Comparison of ENCODE assay signal across 13 cellular contexts in the genomic region with DNA sequence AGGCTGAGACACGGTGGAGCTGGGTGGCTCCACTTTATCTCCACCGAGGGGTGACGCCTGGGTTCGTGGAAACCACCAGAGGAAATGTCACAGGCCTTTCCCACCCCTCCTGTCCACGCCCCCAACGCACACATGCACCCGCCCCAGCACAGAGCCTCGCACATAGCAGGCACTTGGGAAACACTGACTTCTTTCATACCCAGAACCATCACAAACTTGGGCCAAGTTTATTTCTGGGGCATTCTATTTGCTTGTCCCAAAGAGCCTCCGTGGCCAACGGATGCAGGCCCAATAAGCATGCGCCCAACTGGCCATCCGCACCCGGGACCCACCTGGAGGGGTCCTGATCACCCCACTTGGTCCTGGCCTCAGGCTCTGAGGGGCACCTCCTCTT. TPM values are rescaled to one million over a fixed set of nuclear protein-coding genes. Genes with fewer than 3 reads are reported as not detected.
DNase-seq lines count a peak whose midpoint lies in the region; ATAC-seq and TF ChIP-seq lines count a peak whose summit lies in the region.
"Had no signal": no experiment of that assay in that cellular context is flagged by ENCODE, and none has a peak within 500 bp of the region (broad histone marks: within the 10 kb centered on the region; RNA-seq: fewer than 3 reads in every experiment).

No MANE protein-coding gene starts in this region.

- H3K27me3 ChIP-seq in Peyer's patch (no peaks in the 10 kb centered on the region), mucosa of stomach (ENCODE audit: control insufficient read depth, insufficient read depth, low read length) (no peaks in the 10 kb centered on the region), tibial nerve (no peaks in the 10 kb centered on the region), MM.1S (replicated peaks; ENCODE audit: insufficient read depth, low read length) (peaks cover 16% of the 10 kb centered on the region)

- no peak for ATAC-seq in esophagus mucosa
- ATAC-seq: mucosa of descending colon had no signal

- no peak for DNase-seq in Peyer's patch
- DNase-seq in epidermal melanocyte (ENCODE audit: insufficient read length, low spot score) = peak; percentile 76
- DNase-seq in tibial nerve (ENCODE audit: low spot score in 2 of 2) = no peak
- no peak for DNase-seq in MM.1S
- no peak for DNase-seq in activated CD4-positive, alpha-beta T cell treated with anti-CD3 and anti-CD28 coated beads for 4 hours
- DNase-seq in NK-92 treated with Interleukin-12 subunit alpha and Interleukin-12 subunit beta, amount 100 ng/mL, for 24 hours (lab: John Stamatoyannopoulos, UW) = no peak
- DNase-seq: EL, NCI-H446 treated with DMSO at 0.1 percent for 48 hours had no signal

- WGBS in tibial nerve, 2 donors = 19 to 35% methylated on average over 11 to 13 of the region's 13 CpGs

- H3K9ac ChIP-seq in mucosa of stomach (ENCODE audit: low read length) (peak overlapping the region; percentile 97), MM.1S (ENCODE audit: low read length) (no peak overlapping the region)

- TF ChIP-seq EP300 in tibial nerve (IDR thresholded peaks at IDR 0.05) = peak; percentile 63 to 80

- TF ChIP-seq CTCF in Peyer's patch (IDR thresholded peaks at IDR 0.05) (no peak), tibial nerve (IDR thresholded peaks at IDR 0.05) (no peak), MM.1S (IDR thresholded peaks at IDR 0.05; ENCODE audit: low read length) (no peak)

- no peaks in the 10 kb centered on the region for H3F3A ChIP-seq in MM.1S (ENCODE audit: insufficient read depth, low read length)

- H3K36me3 ChIP-seq in Peyer's patch (peaks cover 0 to 13% (median 0%) of the 10 kb centered on the region in 3 donors), mucosa of stomach (ENCODE audit: control insufficient read depth, insufficient read depth, low read length) (peaks cover 2% of the 10 kb centered on the region), tibial nerve (peaks cover 0 to under 1% (median 0%) of the 10 kb centered on the region in 3 donors), MM.1S (replicated peaks; ENCODE audit: insufficient read depth, low read length) (no peaks in the 10 kb centered on the region)

- H3K9me3 ChIP-seq in Peyer's patch (no peaks in the 10 kb centered on the region), mucosa of stomach (ENCODE audit: control insufficient read depth, low read length) (no peaks in the 10 kb centered on the region), tibial nerve (no peaks in the 10 kb centered on the region), MM.1S (replicated peaks; ENCODE audit: insufficient read depth, low read length) (no peaks in the 10 kb centered on the region)
- H3K9me3 ChIP-seq: mucosa of descending colon had no signal

- H4K20me1 ChIP-seq in MM.1S (ENCODE audit: insufficient read depth, low read length) = no peaks in the 10 kb centered on the region

- peak overlapping the region in 3 of 4 donors; percentile 91 to 96 (median 93) for H3K27ac ChIP-seq in Peyer's patch
- peak overlapping the region; percentile 86 to 99 (median 95) for H3K27ac ChIP-seq in tibial nerve
- H3K27ac ChIP-seq in MM.1S (ENCODE audit: low read length) = no peak overlapping the region

- no peak overlapping the region for H3K4me3 ChIP-seq in Peyer's patch
- H3K4me3 ChIP-seq in mucosa of stomach (ENCODE audit: low read length) = peak overlapping the region; percentile 58
- peak overlapping the region in 1 of 4 donors; percentile 31 for H3K4me3 ChIP-seq in tibial nerve
- no peak overlapping the region for H3K4me3 ChIP-seq in MM.1S (ENCODE audit: low read length)
- H3K4me3 ChIP-seq: mucosa of descending colon had no signal

- TF ChIP-seq POLR2A in Peyer's patch (IDR thresholded peaks at IDR 0.05) (no peak), tibial nerve (IDR thresholded peaks at IDR 0.05) (peak in 1 of 2 donors; percentile 54)

- no peaks in the 10 kb centered on the region for H3K79me2 ChIP-seq in MM.1S (ENCODE audit: low read length)

- no peak overlapping the region for H2AFZ ChIP-seq in MM.1S (ENCODE audit: low read length)

- no peaks in the 10 kb centered on the region for H3K9me2 ChIP-seq in MM.1S (replicated peaks; ENCODE audit: insufficient read depth, low read length)

- H3K4me2 ChIP-seq in MM.1S (ENCODE audit: low read depth, low read length) = no peak overlapping the region

- peaks cover 12 to 85% (median 13%) of the 10 kb centered on the region in 4 donors for H3K4me1 ChIP-seq in Peyer's patch
- H3K4me1 ChIP-seq in mucosa of stomach (ENCODE audit: control insufficient read depth, insufficient read depth, low read length) = peaks cover 82% of the 10 kb centered on the region
- peaks cover 6 to 97% (median 83%) of the 10 kb centered on the region in 4 donors for H3K4me1 ChIP-seq in tibial nerve
- H3K4me1 ChIP-seq in MM.1S (ENCODE audit: low read length) = no peaks in the 10 kb centered on the region

RNA-seq across cellular contexts. Expression of gene BCAR1, which starts 3.3 kb away (rescaled TPM):
- total RNA-seq in Peyer's patch = 100 to 1,000 TPM in 3 of 4 donors, 10 to 100 TPM in 1; 77.6 to 251 (median 206) TPM
- 10 to 100 TPM; 41.0 to 57.3 (median 42.9) TPM for total RNA-seq in tibial nerve
- total RNA-seq in esophagus mucosa = 33.0 TPM

RNA-seq across cellular contexts. Expression of gene CTRB1, which starts 29.4 kb away (rescaled TPM):
- total RNA-seq in Peyer's patch (not detected), tibial nerve (10 to 100 TPM in 1 of 4 donors, 1 to 10 TPM in 2, under 1 TPM in 1; 0.59 to 24.3 (median 1.2) TPM), esophagus mucosa (0.44 TPM)
- total RNA-seq: activated T-helper 2 cell treated with anti-CD3 and anti-CD28 coated beads, Interferon-gamma antibody, Interleukin-2, Interleukin-4, amounts not matched to agents 10 μg/mL and 5 μg/mL and 100 μg/mL, durations not matched to agents 14 hours and 24 hours and 36 hours; HT1080 had no signal

RNA-seq across cellular contexts. Expression of gene CTRB2, which starts 41.2 kb away (rescaled TPM):
- not detected for total RNA-seq in Peyer's patch
- total RNA-seq in tibial nerve = 10 to 100 TPM in 3 of 4 donors, 1 to 10 TPM in 1; 4.2 to 45.0 (median 15.5) TPM
- total RNA-seq in esophagus mucosa = not detected
- total RNA-seq: activated T-helper 2 cell treated with anti-CD3 and anti-CD28 coated beads, Interferon-gamma antibody, Interleukin-2, Interleukin-4, amounts not matched to agents 10 μg/mL and 5 μg/mL and 100 μg/mL, durations not matched to agents 14 hours and 24 hours and 36 hours; HT1080; mucosa of descending colon had no signal
